In the genomic region with DNA sequence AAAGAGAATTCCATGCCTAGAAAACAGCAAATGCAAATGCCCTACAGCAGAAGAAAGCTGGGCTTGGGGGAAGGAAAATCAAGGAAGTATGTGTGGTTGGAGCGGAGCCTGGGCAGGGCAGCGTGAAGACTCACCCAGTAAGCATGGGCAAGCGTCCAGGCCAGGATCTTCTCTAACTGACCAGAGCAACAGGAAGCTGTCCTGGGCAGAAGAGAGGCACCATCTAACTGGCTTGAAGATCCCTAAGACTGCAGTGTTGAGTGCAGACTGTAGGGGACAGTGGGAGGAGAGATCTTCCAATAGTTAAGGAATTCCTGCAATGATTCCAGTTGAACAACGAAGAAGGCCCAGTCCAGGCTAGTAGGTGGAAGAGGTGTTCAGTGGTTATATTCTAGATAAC, we compare ENCODE assay signal across 2 cellular contexts.
TF ChIP-seq lines count a peak whose summit lies in the region.

No MANE protein-coding gene starts in this region.

TF ChIP-seq in K562, 482 proteins besides CTCF, POLR2A, EP300 and RAD21 (continues in another document):
- TF ChIP-seq, protein P1, sequence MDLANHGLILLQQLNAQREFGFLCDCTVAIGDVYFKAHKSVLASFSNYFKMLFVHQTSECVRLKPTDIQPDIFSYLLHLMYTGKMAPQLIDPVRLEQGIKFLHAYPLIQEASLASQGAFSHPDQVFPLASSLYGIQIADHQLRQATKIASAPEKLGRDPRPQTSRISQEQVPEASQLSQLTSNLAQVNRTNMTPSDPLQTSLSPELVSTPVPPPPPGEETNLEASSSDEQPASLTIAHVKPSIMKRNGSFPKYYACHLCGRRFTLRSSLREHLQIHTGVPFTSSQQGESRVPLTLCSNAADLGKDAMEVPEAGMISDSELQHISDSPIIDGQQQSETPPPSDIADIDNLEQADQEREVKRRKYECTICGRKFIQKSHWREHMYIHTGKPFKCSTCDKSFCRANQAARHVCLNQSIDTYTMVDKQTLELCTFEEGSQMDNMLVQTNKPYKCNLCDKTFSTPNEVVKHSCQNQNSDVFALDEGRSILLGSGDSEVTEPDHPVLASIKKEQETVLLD (IDR thresholded peaks at IDR 0.05), result no peak
- TF ChIP-seq, protein P2, sequence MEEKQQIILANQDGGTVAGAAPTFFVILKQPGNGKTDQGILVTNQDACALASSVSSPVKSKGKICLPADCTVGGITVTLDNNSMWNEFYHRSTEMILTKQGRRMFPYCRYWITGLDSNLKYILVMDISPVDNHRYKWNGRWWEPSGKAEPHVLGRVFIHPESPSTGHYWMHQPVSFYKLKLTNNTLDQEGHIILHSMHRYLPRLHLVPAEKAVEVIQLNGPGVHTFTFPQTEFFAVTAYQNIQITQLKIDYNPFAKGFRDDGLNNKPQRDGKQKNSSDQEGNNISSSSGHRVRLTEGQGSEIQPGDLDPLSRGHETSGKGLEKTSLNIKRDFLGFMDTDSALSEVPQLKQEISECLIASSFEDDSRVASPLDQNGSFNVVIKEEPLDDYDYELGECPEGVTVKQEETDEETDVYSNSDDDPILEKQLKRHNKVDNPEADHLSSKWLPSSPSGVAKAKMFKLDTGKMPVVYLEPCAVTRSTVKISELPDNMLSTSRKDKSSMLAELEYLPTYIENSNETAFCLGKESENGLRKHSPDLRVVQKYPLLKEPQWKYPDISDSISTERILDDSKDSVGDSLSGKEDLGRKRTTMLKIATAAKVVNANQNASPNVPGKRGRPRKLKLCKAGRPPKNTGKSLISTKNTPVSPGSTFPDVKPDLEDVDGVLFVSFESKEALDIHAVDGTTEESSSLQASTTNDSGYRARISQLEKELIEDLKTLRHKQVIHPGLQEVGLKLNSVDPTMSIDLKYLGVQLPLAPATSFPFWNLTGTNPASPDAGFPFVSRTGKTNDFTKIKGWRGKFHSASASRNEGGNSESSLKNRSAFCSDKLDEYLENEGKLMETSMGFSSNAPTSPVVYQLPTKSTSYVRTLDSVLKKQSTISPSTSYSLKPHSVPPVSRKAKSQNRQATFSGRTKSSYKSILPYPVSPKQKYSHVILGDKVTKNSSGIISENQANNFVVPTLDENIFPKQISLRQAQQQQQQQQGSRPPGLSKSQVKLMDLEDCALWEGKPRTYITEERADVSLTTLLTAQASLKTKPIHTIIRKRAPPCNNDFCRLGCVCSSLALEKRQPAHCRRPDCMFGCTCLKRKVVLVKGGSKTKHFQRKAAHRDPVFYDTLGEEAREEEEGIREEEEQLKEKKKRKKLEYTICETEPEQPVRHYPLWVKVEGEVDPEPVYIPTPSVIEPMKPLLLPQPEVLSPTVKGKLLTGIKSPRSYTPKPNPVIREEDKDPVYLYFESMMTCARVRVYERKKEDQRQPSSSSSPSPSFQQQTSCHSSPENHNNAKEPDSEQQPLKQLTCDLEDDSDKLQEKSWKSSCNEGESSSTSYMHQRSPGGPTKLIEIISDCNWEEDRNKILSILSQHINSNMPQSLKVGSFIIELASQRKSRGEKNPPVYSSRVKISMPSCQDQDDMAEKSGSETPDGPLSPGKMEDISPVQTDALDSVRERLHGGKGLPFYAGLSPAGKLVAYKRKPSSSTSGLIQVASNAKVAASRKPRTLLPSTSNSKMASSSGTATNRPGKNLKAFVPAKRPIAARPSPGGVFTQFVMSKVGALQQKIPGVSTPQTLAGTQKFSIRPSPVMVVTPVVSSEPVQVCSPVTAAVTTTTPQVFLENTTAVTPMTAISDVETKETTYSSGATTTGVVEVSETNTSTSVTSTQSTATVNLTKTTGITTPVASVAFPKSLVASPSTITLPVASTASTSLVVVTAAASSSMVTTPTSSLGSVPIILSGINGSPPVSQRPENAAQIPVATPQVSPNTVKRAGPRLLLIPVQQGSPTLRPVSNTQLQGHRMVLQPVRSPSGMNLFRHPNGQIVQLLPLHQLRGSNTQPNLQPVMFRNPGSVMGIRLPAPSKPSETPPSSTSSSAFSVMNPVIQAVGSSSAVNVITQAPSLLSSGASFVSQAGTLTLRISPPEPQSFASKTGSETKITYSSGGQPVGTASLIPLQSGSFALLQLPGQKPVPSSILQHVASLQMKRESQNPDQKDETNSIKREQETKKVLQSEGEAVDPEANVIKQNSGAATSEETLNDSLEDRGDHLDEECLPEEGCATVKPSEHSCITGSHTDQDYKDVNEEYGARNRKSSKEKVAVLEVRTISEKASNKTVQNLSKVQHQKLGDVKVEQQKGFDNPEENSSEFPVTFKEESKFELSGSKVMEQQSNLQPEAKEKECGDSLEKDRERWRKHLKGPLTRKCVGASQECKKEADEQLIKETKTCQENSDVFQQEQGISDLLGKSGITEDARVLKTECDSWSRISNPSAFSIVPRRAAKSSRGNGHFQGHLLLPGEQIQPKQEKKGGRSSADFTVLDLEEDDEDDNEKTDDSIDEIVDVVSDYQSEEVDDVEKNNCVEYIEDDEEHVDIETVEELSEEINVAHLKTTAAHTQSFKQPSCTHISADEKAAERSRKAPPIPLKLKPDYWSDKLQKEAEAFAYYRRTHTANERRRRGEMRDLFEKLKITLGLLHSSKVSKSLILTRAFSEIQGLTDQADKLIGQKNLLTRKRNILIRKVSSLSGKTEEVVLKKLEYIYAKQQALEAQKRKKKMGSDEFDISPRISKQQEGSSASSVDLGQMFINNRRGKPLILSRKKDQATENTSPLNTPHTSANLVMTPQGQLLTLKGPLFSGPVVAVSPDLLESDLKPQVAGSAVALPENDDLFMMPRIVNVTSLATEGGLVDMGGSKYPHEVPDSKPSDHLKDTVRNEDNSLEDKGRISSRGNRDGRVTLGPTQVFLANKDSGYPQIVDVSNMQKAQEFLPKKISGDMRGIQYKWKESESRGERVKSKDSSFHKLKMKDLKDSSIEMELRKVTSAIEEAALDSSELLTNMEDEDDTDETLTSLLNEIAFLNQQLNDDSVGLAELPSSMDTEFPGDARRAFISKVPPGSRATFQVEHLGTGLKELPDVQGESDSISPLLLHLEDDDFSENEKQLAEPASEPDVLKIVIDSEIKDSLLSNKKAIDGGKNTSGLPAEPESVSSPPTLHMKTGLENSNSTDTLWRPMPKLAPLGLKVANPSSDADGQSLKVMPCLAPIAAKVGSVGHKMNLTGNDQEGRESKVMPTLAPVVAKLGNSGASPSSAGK (IDR thresholded peaks at IDR 0.05), result no peak
- TF ChIP-seq SREBF2 (CRISPR knock-in tag; IDR thresholded peaks at IDR 0.05) (no peak), HNRNPL (IDR thresholded peaks at IDR 0.05; ENCODE audit: low read depth, low read length) (no peak), DNMT1 (IDR thresholded peaks at IDR 0.05) (no peak), NR3C1 (CRISPR knock-in tag; IDR thresholded peaks at IDR 0.05) (no peak), DIDO1 (tag; IDR thresholded peaks at IDR 0.05; ENCODE audit: low read depth) (no peak), ZNF324 (CRISPR knock-in tag; IDR thresholded peaks at IDR 0.05) (no peak), TEAD1 (CRISPR knock-in tag; IDR thresholded peaks at IDR 0.05) (no peak)
- TF ChIP-seq, protein P3, sequence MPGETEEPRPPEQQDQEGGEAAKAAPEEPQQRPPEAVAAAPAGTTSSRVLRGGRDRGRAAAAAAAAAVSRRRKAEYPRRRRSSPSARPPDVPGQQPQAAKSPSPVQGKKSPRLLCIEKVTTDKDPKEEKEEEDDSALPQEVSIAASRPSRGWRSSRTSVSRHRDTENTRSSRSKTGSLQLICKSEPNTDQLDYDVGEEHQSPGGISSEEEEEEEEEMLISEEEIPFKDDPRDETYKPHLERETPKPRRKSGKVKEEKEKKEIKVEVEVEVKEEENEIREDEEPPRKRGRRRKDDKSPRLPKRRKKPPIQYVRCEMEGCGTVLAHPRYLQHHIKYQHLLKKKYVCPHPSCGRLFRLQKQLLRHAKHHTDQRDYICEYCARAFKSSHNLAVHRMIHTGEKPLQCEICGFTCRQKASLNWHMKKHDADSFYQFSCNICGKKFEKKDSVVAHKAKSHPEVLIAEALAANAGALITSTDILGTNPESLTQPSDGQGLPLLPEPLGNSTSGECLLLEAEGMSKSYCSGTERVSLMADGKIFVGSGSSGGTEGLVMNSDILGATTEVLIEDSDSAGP (CRISPR knock-in tag; IDR thresholded peaks at IDR 0.05), result no peak

TF ChIP-seq in HepG2, 621 proteins besides CTCF, POLR2A, EP300 and RAD21:
- TF ChIP-seq, protein P4, sequence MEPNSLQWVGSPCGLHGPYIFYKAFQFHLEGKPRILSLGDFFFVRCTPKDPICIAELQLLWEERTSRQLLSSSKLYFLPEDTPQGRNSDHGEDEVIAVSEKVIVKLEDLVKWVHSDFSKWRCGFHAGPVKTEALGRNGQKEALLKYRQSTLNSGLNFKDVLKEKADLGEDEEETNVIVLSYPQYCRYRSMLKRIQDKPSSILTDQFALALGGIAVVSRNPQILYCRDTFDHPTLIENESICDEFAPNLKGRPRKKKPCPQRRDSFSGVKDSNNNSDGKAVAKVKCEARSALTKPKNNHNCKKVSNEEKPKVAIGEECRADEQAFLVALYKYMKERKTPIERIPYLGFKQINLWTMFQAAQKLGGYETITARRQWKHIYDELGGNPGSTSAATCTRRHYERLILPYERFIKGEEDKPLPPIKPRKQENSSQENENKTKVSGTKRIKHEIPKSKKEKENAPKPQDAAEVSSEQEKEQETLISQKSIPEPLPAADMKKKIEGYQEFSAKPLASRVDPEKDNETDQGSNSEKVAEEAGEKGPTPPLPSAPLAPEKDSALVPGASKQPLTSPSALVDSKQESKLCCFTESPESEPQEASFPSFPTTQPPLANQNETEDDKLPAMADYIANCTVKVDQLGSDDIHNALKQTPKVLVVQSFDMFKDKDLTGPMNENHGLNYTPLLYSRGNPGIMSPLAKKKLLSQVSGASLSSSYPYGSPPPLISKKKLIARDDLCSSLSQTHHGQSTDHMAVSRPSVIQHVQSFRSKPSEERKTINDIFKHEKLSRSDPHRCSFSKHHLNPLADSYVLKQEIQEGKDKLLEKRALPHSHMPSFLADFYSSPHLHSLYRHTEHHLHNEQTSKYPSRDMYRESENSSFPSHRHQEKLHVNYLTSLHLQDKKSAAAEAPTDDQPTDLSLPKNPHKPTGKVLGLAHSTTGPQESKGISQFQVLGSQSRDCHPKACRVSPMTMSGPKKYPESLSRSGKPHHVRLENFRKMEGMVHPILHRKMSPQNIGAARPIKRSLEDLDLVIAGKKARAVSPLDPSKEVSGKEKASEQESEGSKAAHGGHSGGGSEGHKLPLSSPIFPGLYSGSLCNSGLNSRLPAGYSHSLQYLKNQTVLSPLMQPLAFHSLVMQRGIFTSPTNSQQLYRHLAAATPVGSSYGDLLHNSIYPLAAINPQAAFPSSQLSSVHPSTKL (CRISPR knock-in tag; IDR thresholded peaks at IDR 0.05), result no peak
- no peak for TF ChIP-seq ZFYVE20 (CRISPR knock-in tag; IDR thresholded peaks at IDR 0.05; ENCODE audit: borderline replicate concordance, low read depth)
- no peak for TF ChIP-seq ZNF468 (CRISPR knock-in tag; IDR thresholded peaks at IDR 0.05)
- TF ChIP-seq NONO (IDR thresholded peaks at IDR 0.05), result no peak
- TF ChIP-seq NONO (CRISPR knock-in tag; conservative IDR thresholded peaks at IDR 0.05), result no peak
- no peak for TF ChIP-seq ZNF547 (CRISPR knock-in tag; IDR thresholded peaks at IDR 0.05)
- TF ChIP-seq ATRX (CRISPR knock-in tag; IDR thresholded peaks at IDR 0.05; ENCODE audit: borderline replicate concordance), result no peak
- TF ChIP-seq, protein P5, sequence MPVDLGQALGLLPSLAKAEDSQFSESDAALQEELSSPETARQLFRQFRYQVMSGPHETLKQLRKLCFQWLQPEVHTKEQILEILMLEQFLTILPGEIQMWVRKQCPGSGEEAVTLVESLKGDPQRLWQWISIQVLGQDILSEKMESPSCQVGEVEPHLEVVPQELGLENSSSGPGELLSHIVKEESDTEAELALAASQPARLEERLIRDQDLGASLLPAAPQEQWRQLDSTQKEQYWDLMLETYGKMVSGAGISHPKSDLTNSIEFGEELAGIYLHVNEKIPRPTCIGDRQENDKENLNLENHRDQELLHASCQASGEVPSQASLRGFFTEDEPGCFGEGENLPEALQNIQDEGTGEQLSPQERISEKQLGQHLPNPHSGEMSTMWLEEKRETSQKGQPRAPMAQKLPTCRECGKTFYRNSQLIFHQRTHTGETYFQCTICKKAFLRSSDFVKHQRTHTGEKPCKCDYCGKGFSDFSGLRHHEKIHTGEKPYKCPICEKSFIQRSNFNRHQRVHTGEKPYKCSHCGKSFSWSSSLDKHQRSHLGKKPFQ (CRISPR knock-in tag; IDR thresholded peaks at IDR 0.05; ENCODE audit: insufficient replicate concordance), result no peak
- no peak for TF ChIP-seq ZBTB7A (CRISPR knock-in tag; IDR thresholded peaks at IDR 0.05)
